Comparison of ENCODE assay signal across 18 cellular contexts in the genomic region with DNA sequence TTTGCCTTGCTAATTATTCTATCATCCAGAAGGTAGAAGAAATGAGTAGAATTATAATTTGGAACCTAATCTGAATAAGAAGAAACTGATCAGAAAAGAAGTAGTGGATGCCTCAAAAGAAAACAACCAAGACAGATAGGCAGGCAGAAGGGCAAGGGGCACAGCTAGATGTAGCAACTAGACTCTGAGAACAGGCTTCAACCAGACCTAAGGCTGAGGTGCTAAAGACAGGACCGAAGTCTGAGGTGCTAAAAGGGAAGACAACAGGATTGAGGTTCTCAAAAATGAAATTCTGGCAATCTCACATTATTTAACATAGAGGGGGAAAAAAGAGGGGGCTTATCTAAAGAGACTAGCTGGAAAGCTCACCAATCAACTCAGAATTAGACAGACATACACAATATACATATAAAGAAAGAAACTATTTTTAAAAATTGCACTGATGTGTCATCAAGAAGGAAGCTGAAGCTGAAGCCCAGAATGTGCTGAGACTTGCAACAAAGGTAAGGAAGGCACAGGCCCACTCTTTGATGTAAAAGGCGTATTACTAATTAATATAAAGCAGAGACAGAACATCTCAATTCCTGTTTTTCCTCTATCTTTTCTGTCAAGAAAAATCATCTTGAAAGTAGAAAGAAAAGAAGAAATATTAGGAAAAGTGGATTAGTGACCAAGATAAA. TPM values are rescaled to one million over a fixed set of nuclear protein-coding genes. Genes with fewer than 3 reads are reported as not detected.
DNase-seq lines count a peak whose midpoint lies in the region; ATAC-seq, FAIRE-seq and TF ChIP-seq lines count a peak whose summit lies in the region.
"Had no signal": no experiment of that assay in that cellular context is flagged by ENCODE, and none has a peak within 500 bp of the region (broad histone marks: within the 10 kb centered on the region; RNA-seq: fewer than 3 reads in every experiment).

No MANE protein-coding gene starts in this region.

- no peak overlapping the region for H2AFZ ChIP-seq in GM12878 (ENCODE audit: control insufficient read depth, low read depth, low read length)
- no peak overlapping the region for H2AFZ ChIP-seq in smooth muscle cell (ENCODE audit: low read depth)

- TF ChIP-seq POLR2A in GM12878 (IDR thresholded peaks at IDR 0.05; ENCODE audit: low read depth, low read length) = no peak

- H3K4me1 ChIP-seq in GM12878 (ENCODE audit: control insufficient read depth, insufficient read depth, low read length) (0 out of 2 replicates have a peak, but pooled peaks cover 2% of the 10 kb centered on the region), smooth muscle cell (ENCODE audit: low read depth) (peaks cover 5% of the 10 kb centered on the region), small intestine (ENCODE audit: control insufficient read depth in 2 of 2, insufficient read depth in 1 of 2, low read depth in 1 of 2, low read length in 1 of 2) (no peaks in the 10 kb centered on the region)
- H3K4me1 ChIP-seq: thyroid gland had no signal

- H3K4me2 ChIP-seq in GM12878 (ENCODE audit: control insufficient read depth, insufficient read depth) = no peak overlapping the region
- H3K4me2 ChIP-seq in smooth muscle cell = peak overlapping the region; percentile 31

- peaks cover 1% of the 10 kb centered on the region; the same call in 1 of the 2 replicates for H3K79me2 ChIP-seq in GM12878 (ENCODE audit: control insufficient read depth, insufficient read depth, low read length)
- H3K79me2 ChIP-seq in smooth muscle cell (ENCODE audit: low read depth) = peaks cover 9% of the 10 kb centered on the region

- RAD21 ChIA-PET in GM12878 (lab: Charles Lee; ENCODE audit: unreplicated experiment) = no interaction called here

- WGBS in GM12878 (ENCODE audit: insufficient coverage, insufficient replicate concordance, low lambda C conversion rate, missing lambda C conversion rate) = 92% methylated on average over 2 of the region's 2 CpGs
- 78% methylated on average over 2 of the region's 2 CpGs for WGBS in smooth muscle cell (ENCODE audit: low lambda C conversion rate)
- WGBS in small intestine, 3 donors = 93 to 95% (median 93%) methylated on average over 2 of the region's 2 CpGs

- intact Hi-C loops in GM12878 (cut with micrococcal nuclease; ENCODE audit: unreplicated experiment) = no loop called here
- intact Hi-C loops in activated CD8-positive, alpha-beta T cell treated with anti-CD3 and anti-CD28 coated beads for 36 hours (cut with micrococcal nuclease) = no loop called here

- H3F3A ChIP-seq in smooth muscle cell (ENCODE audit: low read depth) = peaks cover 5% of the 10 kb centered on the region

- no peaks in the 10 kb centered on the region for H3K27me3 ChIP-seq in GM12878 (replicated peaks in 1 of 2; ENCODE audit: control insufficient read depth in 2 of 2, insufficient read depth in 2 of 2, low read length in 1 of 2)
- H3K27me3 ChIP-seq in smooth muscle cell (ENCODE audit: low read depth) = no peaks in the 10 kb centered on the region
- H3K27me3 ChIP-seq in small intestine (ENCODE audit: control insufficient read depth in 2 of 2, insufficient read depth in 2 of 2, low read length in 2 of 2) = no peaks in the 10 kb centered on the region
- H3K27me3 ChIP-seq: dorsolateral prefrontal cortex, esophagus muscularis mucosa, heart right ventricle, thyroid gland had no signal

- BruUV-seq in GM12878 (replicated peaks; lab: Mats Ljungman, UMichigan) = no TSS peak

- no peak overlapping the region for H3K4me3 ChIP-seq in GM12878
- no peak overlapping the region for H3K4me3 ChIP-seq in smooth muscle cell
- no peak overlapping the region for H3K4me3 ChIP-seq in small intestine (ENCODE audit: low read depth in 1 of 2, low read length in 2 of 2)
- H3K4me3 ChIP-seq: dorsolateral prefrontal cortex, esophagus muscularis mucosa, heart right ventricle, thyroid gland had no signal

- H3K27ac ChIP-seq in GM12878 (ENCODE audit: control insufficient read depth, insufficient read depth) (no peak overlapping the region), smooth muscle cell (ENCODE audit: low read depth) (peak overlapping the region; percentile 71), small intestine (ENCODE audit: low read depth in 1 of 2, low read length in 1 of 2) (no peak overlapping the region)
- H3K27ac ChIP-seq: esophagus muscularis mucosa, heart right ventricle, thyroid gland had no signal

- ATAC-seq in activated T-cell treated with anti-CD3 and anti-CD28 coated beads, Interleukin-2, amount 50 U/mL, for 72 hours (replicated peaks in 1 of 2) = no peak
- no peak for ATAC-seq in GM12878
- no peak for ATAC-seq in activated CD8-positive, alpha-beta T cell treated with anti-CD3 and anti-CD28 coated beads for 36 hours
- ATAC-seq: heart right ventricle had no signal

- no peak for DNase-seq in activated T-cell treated with anti-CD3 and anti-CD28 coated beads, Interleukin-2, amount 50 U/mL, for 72 hours
- DNase-seq in activated T-cell treated with anti-CD3 and anti-CD28 coated beads for 4 hours (no peak), GM12878 (ENCODE audit: low read depth, low spot score) (no peak), hepatic stellate cell (ENCODE audit: low spot score) (peak; percentile 5), smooth muscle cell (lab: John Stamatoyannopoulos, UW; ENCODE audit: unreplicated experiment) (no peak), small intestine (no peak)
- no peak for DNase-seq in activated CD8-positive, alpha-beta T cell treated with anti-CD3 and anti-CD28 coated beads for 36 hours
- DNase-seq in activated CD4-positive, alpha-beta T cell treated with anti-CD3 and anti-CD28 coated beads, Interleukin-2, amount 50 U/mL, for 1 hour = no peak
- DNase-seq: 8988T, anterior cingulate cortex, C1 segment of cervical spinal cord, dorsolateral prefrontal cortex, heart right ventricle, kidney glomerular epithelial cell, NCI-H1048, thyroid gland had no signal

- CTCF ChIA-PET in GM12878 (lab: Yijun Ruan, JAX) = interaction anchor here (1.3 kb wide), 1 partner anchor 14 kb away, joined by 3 read pairs; no protein-coding TSS in a partner anchor
- CTCF ChIA-PET in activated CD8-positive, alpha-beta T cell treated with anti-CD3 and anti-CD28 coated beads for 36 hours (lab: Charles Lee) = interaction anchor here (1.1 kb wide), 1 partner anchor 9 kb away, joined by 3 read pairs; no protein-coding TSS in a partner anchor

- FAIRE-seq in GM12878 (lab: Jason Lieb, UNC) (peak; percentile 35), small intestine (lab: Jason Lieb, UNC) (no peak)

- peak overlapping the region; percentile 85 for H3K27ac Mint-ChIP-seq in activated T-cell treated with anti-CD3 and anti-CD28 coated beads, Interleukin-2, amount 50 U/mL, for 72 hours
- no peak overlapping the region for H3K27ac Mint-ChIP-seq in activated CD8-positive, alpha-beta T cell treated with anti-CD3 and anti-CD28 coated beads for 36 hours
- H3K27ac Mint-ChIP-seq: activated T-helper 2 cell treated with anti-CD3 and anti-CD28 coated beads, Interferon-gamma antibody, Interleukin-2, Interleukin-4, amounts not matched to agents 10 μg/mL and 5 μg/mL and 100 μg/mL, durations not matched to agents 14 hours and 24 hours and 36 hours had no signal

- TF ChIP-seq CTCF in GM12878 (IDR thresholded peaks at IDR 0.05 in 2 of 3, conservative IDR thresholded peaks at IDR 0.05 in 1 of 3; ENCODE audit: control insufficient read depth in 2 of 3, extremely low read depth in 1 of 3, insufficient read depth in 1 of 3, low read depth in 3 of 3, low read length in 3 of 3) (no peak), smooth muscle cell (IDR thresholded peaks at IDR 0.05; ENCODE audit: borderline replicate concordance, insufficient read depth, poor library complexity, severe bottlenecking) (no peak)
- TF ChIP-seq CTCF in activated CD8-positive, alpha-beta T cell treated with anti-CD3 and anti-CD28 coated beads for 36 hours (IDR thresholded peaks at IDR 0.05) = no peak

- no peaks in the 10 kb centered on the region for H3K27me3 Mint-ChIP-seq in activated T-cell treated with anti-CD3 and anti-CD28 coated beads, Interleukin-2, amount 50 U/mL, for 72 hours (ENCODE audit: low read depth)
- H3K27me3 Mint-ChIP-seq in activated CD8-positive, alpha-beta T cell treated with anti-CD3 and anti-CD28 coated beads for 36 hours = no peaks in the 10 kb centered on the region

- POLR2A ChIA-PET in GM12878 (lab: Charles Lee) = interaction anchor here (0.6 kb wide), 1 partner anchor 81 kb away, joined by 7 read pairs; no protein-coding TSS in a partner anchor
- POLR2A ChIA-PET in activated CD8-positive, alpha-beta T cell treated with anti-CD3 and anti-CD28 coated beads for 36 hours (lab: Charles Lee) = interaction anchor here (1.0 kb wide), 1 partner anchor 30 kb away, joined by 3 read pairs; no protein-coding TSS in a partner anchor

- peaks cover 5 to 9% of the 10 kb centered on the region in 2 donors for H3K36me3 Mint-ChIP-seq in activated T-cell treated with anti-CD3 and anti-CD28 coated beads, Interleukin-2, amount 50 U/mL, for 72 hours (ENCODE audit: insufficient read depth in 2 of 2)
- peaks cover 13% of the 10 kb centered on the region for H3K36me3 Mint-ChIP-seq in activated CD8-positive, alpha-beta T cell treated with anti-CD3 and anti-CD28 coated beads for 36 hours (ENCODE audit: low read depth)

- in situ Hi-C loops in GM12878 (cut with MboI) = no loop called here

- H3K36me3 ChIP-seq in GM12878 (ENCODE audit: control insufficient read depth in 2 of 2, insufficient read depth in 2 of 2, low read length in 1 of 2) (peaks cover 3 to 9% of the 10 kb centered on the region in 2 experiments; a peak in 3 of 4 replicates), smooth muscle cell (ENCODE audit: low read depth) (no peaks in the 10 kb centered on the region), small intestine (ENCODE audit: control insufficient read depth in 2 of 2, insufficient read depth in 2 of 2, low read length in 2 of 2) (no peaks in the 10 kb centered on the region)
- H3K36me3 ChIP-seq: thyroid gland had no signal

- TF ChIP-seq EP300 in GM12878 (IDR thresholded peaks at IDR 0.05; ENCODE audit: borderline replicate concordance in 1 of 2, control insufficient read depth in 1 of 2, low read depth in 2 of 2, low read length in 2 of 2) = no peak

- H3K9me3 ChIP-seq in GM12878 (replicated peaks; ENCODE audit: control insufficient read depth, insufficient read depth, low read length) (no peaks in the 10 kb centered on the region), smooth muscle cell (replicated peaks; ENCODE audit: low read depth) (no peaks in the 10 kb centered on the region), small intestine (ENCODE audit: control insufficient read depth, low read depth) (no peaks in the 10 kb centered on the region)
- H3K9me3 ChIP-seq: esophagus muscularis mucosa, heart right ventricle, thyroid gland had no signal

- SMC1A ChIA-PET in GM12878 (lab: Charles Lee; ENCODE audit: uncharacterized antibody, unreplicated experiment) = interaction anchor here (0.5 to 1.3 kb wide), 2 partner anchors 8 to 42 kb away, joined by 3 read pairs; no protein-coding TSS in a partner anchor

- no peaks in the 10 kb centered on the region for H3K9me3 Mint-ChIP-seq in activated T-cell treated with anti-CD3 and anti-CD28 coated beads, Interleukin-2, amount 50 U/mL, for 72 hours
- no peaks in the 10 kb centered on the region for H3K9me3 Mint-ChIP-seq in activated CD8-positive, alpha-beta T cell treated with anti-CD3 and anti-CD28 coated beads for 36 hours
- H3K9me3 Mint-ChIP-seq: activated T-helper 2 cell treated with anti-CD3 and anti-CD28 coated beads, Interferon-gamma antibody, Interleukin-2, Interleukin-4, amounts not matched to agents 10 μg/mL and 5 μg/mL and 100 μg/mL, durations not matched to agents 14 hours and 24 hours and 36 hours had no signal

- H3K9ac ChIP-seq in GM12878 (ENCODE audit: control insufficient read depth, insufficient read depth, low read length) (no peak overlapping the region), smooth muscle cell (ENCODE audit: low read depth) (no peak overlapping the region)

- no peaks in the 10 kb centered on the region for H4K20me1 ChIP-seq in GM12878 (ENCODE audit: control insufficient read depth, insufficient read depth)
- H4K20me1 ChIP-seq in smooth muscle cell (ENCODE audit: low read depth) = peaks cover 7% of the 10 kb centered on the region

- no peaks in the 10 kb centered on the region for H3K4me1 Mint-ChIP-seq in activated T-cell treated with anti-CD3 and anti-CD28 coated beads, Interleukin-2, amount 50 U/mL, for 72 hours (ENCODE audit: low read depth)
- peaks cover 4% of the 10 kb centered on the region for H3K4me1 Mint-ChIP-seq in activated CD8-positive, alpha-beta T cell treated with anti-CD3 and anti-CD28 coated beads for 36 hours (ENCODE audit: low read depth)

- no peak for TF ChIP-seq RAD21 in GM12878 (IDR thresholded peaks at IDR 0.05; ENCODE audit: insufficient read depth, low read depth, low read length)

- H3K4me3 Mint-ChIP-seq in activated T-cell treated with anti-CD3 and anti-CD28 coated beads, Interleukin-2, amount 50 U/mL, for 72 hours = no peak overlapping the region
- no peak overlapping the region for H3K4me3 Mint-ChIP-seq in activated CD8-positive, alpha-beta T cell treated with anti-CD3 and anti-CD28 coated beads for 36 hours

RNA-seq across cellular contexts. Expression of gene CSRNP2, which starts 43.8 kb away (rescaled TPM):
- 10 to 100 TPM; 30.6 to 33.4 TPM for total RNA-seq in activated T-cell treated with anti-CD3 and anti-CD28 coated beads, Interleukin-2, amount 50 U/mL, for 72 hours
- total RNA-seq in GM12878 (2013; cell fraction: nucleolus; rRNA removed) = 13.4 and 15.2 TPM in 2 replicates
- total RNA-seq in GM12878 (2014; rRNA removed) (7.9 and 8.3 TPM in 2 replicates), GM12878 (2014; rRNA removed; fragmentation: Illumina TruSeq; extraction: Trizol) (4.4 and 5.0 TPM in 2 replicates), GM12878 (2021) (9.9 and 12.1 TPM in 2 replicates), smooth muscle cell (33.8 and 37.2 TPM in 2 replicates)
- 2.2 TPM for polyA plus RNA-seq in GM12878 (2011; ENCODE audit: low read depth)
- polyA plus RNA-seq in GM12878 (2011; rRNA removed) (5.6 and 6.4 TPM in 2 replicates), GM12878 (2014; fragmentation: Illumina TruSeq; extraction: Trizol) (7.8 and 8.8 TPM in 2 replicates), GM12878 (2014; fragmentation: Nextera tagmentation; extraction: Ambion mirVana) (1 to 10 TPM; 1.2 to 1.4 TPM), GM12878 (2014; rRNA removed) (6.1 and 8.1 TPM in 2 replicates), GM12878 (2016; fragmentation: Nextera tagmentation; extraction: Ambion mirVana) (1 to 10 TPM; 4.8 to 6.9 TPM), smooth muscle cell (26.3 and 27.2 TPM in 2 replicates), small intestine (1 to 10 TPM; 3.8 to 8.2 (median 8.1) TPM)
- 3.7 and 3.8 TPM in 2 replicates for polyA plus RNA-seq in GM12878 (2011; cell fraction: cytosol; rRNA removed)
- 5.3 and 5.7 TPM in 2 replicates for polyA plus RNA-seq in GM12878 (2011; cell fraction: nucleus; rRNA removed)
- 3.4 TPM in 2 replicates for polyA plus RNA-seq in GM12878 (2012)
- polyA minus RNA-seq in GM12878 (2011; rRNA and poly(A)+ RNA removed) = 5.4 and 6.8 TPM in 2 replicates
- 3.2 and 4.1 TPM in 2 replicates for polyA minus RNA-seq in GM12878 (2011; cell fraction: cytosol; rRNA and poly(A)+ RNA removed)
- polyA minus RNA-seq in GM12878 (2011; cell fraction: nucleus; rRNA and poly(A)+ RNA removed) = 3.0 and 5.2 TPM in 2 replicates
- 1 to 10 TPM; 9.2 to 9.6 TPM for total RNA-seq in activated CD8-positive, alpha-beta T cell treated with anti-CD3 and anti-CD28 coated beads for 36 hours

RNA-seq across cellular contexts. Expression of gene TFCP2, which starts 45.7 kb away (rescaled TPM):
- 10 to 100 TPM; 36.9 to 49.2 TPM for total RNA-seq in activated T-cell treated with anti-CD3 and anti-CD28 coated beads, Interleukin-2, amount 50 U/mL, for 72 hours
- 20.3 and 23.0 TPM in 2 replicates for total RNA-seq in GM12878 (2013; cell fraction: nucleolus; rRNA removed)
- 13.4 and 14.0 TPM in 2 replicates for total RNA-seq in GM12878 (2014; rRNA removed)
- 13.0 and 13.9 TPM in 2 replicates for total RNA-seq in GM12878 (2014; rRNA removed; fragmentation: Illumina TruSeq; extraction: Trizol)
- 22.3 and 24.3 TPM in 2 replicates for total RNA-seq in GM12878 (2021)
- 14.8 TPM for polyA plus RNA-seq in GM12878 (2011; ENCODE audit: low read depth)
- polyA plus RNA-seq in GM12878 (2011; rRNA removed) = 25.1 and 26.3 TPM in 2 replicates
- 12.9 and 14.7 TPM in 2 replicates for polyA plus RNA-seq in GM12878 (2011; cell fraction: cytosol; rRNA removed)
- 11.1 and 13.3 TPM in 2 replicates for polyA plus RNA-seq in GM12878 (2011; cell fraction: nucleus; rRNA removed)
- polyA plus RNA-seq in GM12878 (2012) = 14.4 and 19.1 TPM in 2 replicates
- 29.7 and 44.0 TPM in 2 replicates for polyA plus RNA-seq in GM12878 (2014; fragmentation: Illumina TruSeq; extraction: Trizol)
- polyA plus RNA-seq in GM12878 (2014; fragmentation: Nextera tagmentation; extraction: Ambion mirVana) = 1 to 10 TPM; 5.8 to 9.4 TPM
- 18.9 and 19.7 TPM in 2 replicates for polyA plus RNA-seq in GM12878 (2014; rRNA removed)
- 10 to 100 TPM; 12.1 to 15.0 TPM for polyA plus RNA-seq in GM12878 (2016; fragmentation: Nextera tagmentation; extraction: Ambion mirVana)
- 12.2 and 12.4 TPM in 2 replicates for polyA minus RNA-seq in GM12878 (2011; rRNA and poly(A)+ RNA removed)
- 4.5 and 6.9 TPM in 2 replicates for polyA minus RNA-seq in GM12878 (2011; cell fraction: cytosol; rRNA and poly(A)+ RNA removed)
- polyA minus RNA-seq in GM12878 (2011; cell fraction: nucleus; rRNA and poly(A)+ RNA removed) = 4.4 and 7.7 TPM in 2 replicates
- total RNA-seq in smooth muscle cell = 12.4 and 13.4 TPM in 2 replicates
- 8.8 and 16.2 TPM in 2 replicates for polyA plus RNA-seq in smooth muscle cell
- total RNA-seq in activated CD8-positive, alpha-beta T cell treated with anti-CD3 and anti-CD28 coated beads for 36 hours = 10 to 100 TPM; 27.4 to 27.9 TPM
- 10 to 100 TPM in 1 of 3 donors, 1 to 10 TPM in 2; 8.6 to 17.4 (median 9.8) TPM for polyA plus RNA-seq in small intestine
